Comparison of ENCODE assay signal across 18 cellular contexts in genomic region chr10:90088008-90088322, GRCh38.
"Had no signal": no experiment of that assay in that cellular context is flagged by ENCODE, and none has a peak within 500 bp of the region (broad histone marks: within the 10 kb centered on the region; RNA-seq: fewer than 3 reads in every experiment).

No MANE protein-coding gene starts in this region.

- H3K27me3 ChIP-seq: gastrocnemius medialis, heart right ventricle, sigmoid colon, tibial artery, upper lobe of left lung, uterus had no signal

- H3K9me3 ChIP-seq: gastrocnemius medialis, heart right ventricle, mucosa of descending colon, sigmoid colon, tibial artery, upper lobe of left lung, uterus had no signal

- H3K4me3 Mint-ChIP-seq: naive thymus-derived CD8-positive, alpha-beta T cell had no signal

- H3K4me1 ChIP-seq: gastrocnemius medialis, heart right ventricle, sigmoid colon, upper lobe of left lung, uterus had no signal

- H3K4me3 ChIP-seq: gastrocnemius medialis, heart right ventricle, mucosa of descending colon, sigmoid colon, skin epidermis, tibial artery, upper lobe of left lung, uterus had no signal

- ATAC-seq: esophagus mucosa; gastrocnemius medialis; heart right ventricle; left lobe of liver; naive thymus-derived CD8-positive, alpha-beta T cell had no signal

- H3K27ac Mint-ChIP-seq: naive thymus-derived CD8-positive, alpha-beta T cell had no signal

- FAIRE-seq: endometrium, islet of Langerhans had no signal

- H3K27ac ChIP-seq: gastrocnemius medialis, heart right ventricle, sigmoid colon, skin epidermis, tibial artery, upper lobe of left lung, uterus had no signal

- DNase-seq: effector memory CD4-positive, alpha-beta T cell; gastrocnemius medialis; heart right ventricle; hypothalamus; naive thymus-derived CD8-positive, alpha-beta T cell; posterior cingulate gyrus; sigmoid colon; stimulated activated CD4-positive, alpha-beta T cell treated with anti-CD3 and anti-CD28 coated beads, Interleukin-12 subunit alpha, Interleukin-12 subunit beta, amount 100 ng/mL, for 4 hours; stimulated activated naive CD4-positive, alpha-beta T cell treated with Interleukin-2 at 50 U/mL for 16 hours; tibial artery; upper lobe of left lung; uterus had no signal

- H3K36me3 ChIP-seq: gastrocnemius medialis, heart right ventricle, sigmoid colon, tibial artery, upper lobe of left lung, uterus had no signal

- H3K9me3 Mint-ChIP-seq: naive thymus-derived CD8-positive, alpha-beta T cell had no signal

- H3K36me3 Mint-ChIP-seq: naive thymus-derived CD8-positive, alpha-beta T cell had no signal
